In the genomic region with DNA sequence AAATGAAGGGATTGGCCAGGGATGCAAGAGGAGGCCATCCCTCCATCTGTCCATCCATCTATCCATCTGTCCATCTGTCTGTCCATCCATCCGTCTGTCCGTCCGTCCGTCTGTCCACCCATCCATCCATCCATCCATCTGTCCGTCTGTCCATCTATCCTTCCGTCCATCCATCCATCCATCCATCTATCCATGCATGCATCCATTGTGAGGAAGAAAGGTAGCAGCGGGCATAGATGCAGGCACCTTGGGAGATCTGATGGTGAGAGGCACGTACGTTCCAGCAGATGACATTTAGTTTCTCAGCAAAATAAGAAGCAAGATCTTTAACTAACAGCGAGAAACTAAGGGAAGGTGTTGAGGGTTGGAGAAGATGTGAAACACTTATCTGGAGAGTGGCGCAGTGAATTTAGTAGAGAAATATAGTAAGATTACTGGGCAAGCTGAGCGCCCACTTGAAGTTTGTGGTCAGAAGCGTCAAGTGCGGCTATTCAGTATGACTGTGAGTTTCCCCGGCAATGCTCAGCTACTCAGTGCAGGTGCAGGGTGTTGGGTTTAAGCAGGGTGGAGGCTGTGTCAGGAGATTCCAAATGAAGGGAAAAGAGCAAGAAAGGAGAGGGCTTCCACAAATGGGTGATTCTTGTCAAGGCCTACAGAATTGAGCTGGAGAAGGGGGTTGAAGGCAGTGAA, we compare ENCODE assay signal across 10 cellular contexts.
DNase-seq lines count a peak whose midpoint lies in the region; ATAC-seq lines count a peak whose summit lies in the region.
"Had no signal": no experiment of that assay in that cellular context is flagged by ENCODE, and none has a peak within 500 bp of the region (broad histone marks: within the 10 kb centered on the region; RNA-seq: fewer than 3 reads in every experiment).

No MANE protein-coding gene starts in this region.

- peaks cover 46% of the 10 kb centered on the region for H3K4me1 Mint-ChIP-seq in activated T-cell treated with anti-CD3 and anti-CD28 coated beads, Interleukin-2, amount 50 U/mL, for 24 hours (ENCODE audit: low read depth)

- ATAC-seq in HG02588 (IDR thresholded peaks at IDR 0.05; ENCODE audit: unreplicated experiment) (peak; percentile 48), HG02973 (IDR thresholded peaks at IDR 0.05; ENCODE audit: unreplicated experiment) (no peak)
- peak; percentile 81 for ATAC-seq in stimulated activated naive CD8-positive, alpha-beta T cell treated with anti-CD3 and anti-CD28 coated beads, Interleukin-15, Interleukin-2, amounts not matched to agents 100 U/mL and 50 U/mL, for 24 hours
- ATAC-seq: Right ventricle myocardium inferior had no signal

- H3K27me3 Mint-ChIP-seq in activated T-cell treated with anti-CD3 and anti-CD28 coated beads, Interleukin-2, amount 50 U/mL, for 24 hours, result no peaks in the 10 kb centered on the region

- H3K4me3 Mint-ChIP-seq in activated T-cell treated with anti-CD3 and anti-CD28 coated beads, Interleukin-2, amount 50 U/mL, for 24 hours, result no peak overlapping the region

- no peaks in the 10 kb centered on the region for H3K9me3 Mint-ChIP-seq in activated T-cell treated with anti-CD3 and anti-CD28 coated beads, Interleukin-2, amount 50 U/mL, for 24 hours

- H3K27ac Mint-ChIP-seq in activated T-cell treated with anti-CD3 and anti-CD28 coated beads, Interleukin-2, amount 50 U/mL, for 24 hours, result no peak overlapping the region

- peaks cover 6% of the 10 kb centered on the region for H3K36me3 Mint-ChIP-seq in activated T-cell treated with anti-CD3 and anti-CD28 coated beads, Interleukin-2, amount 50 U/mL, for 24 hours (ENCODE audit: low read depth)

- DNase-seq in activated T-cell treated with anti-CD3 and anti-CD28 coated beads, Interleukin-2, amount 50 U/mL, for 24 hours, result peak; percentile 37
- DNase-seq in activated T-cell treated with anti-CD3 and anti-CD28 coated beads, Interleukin-2, amount 50 U/mL, for 1 hour, result no peak
- DNase-seq in NCI-H187 treated with DMSO at 0.1 percent for 48 hours (lab: John Stamatoyannopoulos, UW), result peak; percentile 54
- DNase-seq in stimulated activated naive CD8-positive, alpha-beta T cell treated with anti-CD3 and anti-CD28 coated beads, Interleukin-15, Interleukin-2, amounts not matched to agents 100 U/mL and 50 U/mL, for 24 hours, result no peak
- DNase-seq in T-helper 9 cell, result no peak
- DNase-seq in kidney tubule cell (ENCODE audit: low spot score), result no peak
- DNase-seq: activated CD4-positive, alpha-beta T cell treated with anti-CD3 and anti-CD28 coated beads, Interleukin-2, amount 50 U/mL, for 1 hour had no signal

Comparison
In these comparisons a context has a peak if more than half of its experiments do, and no peak if none do; other contexts are left out.
1. DNase-seq: peak in activated T-cell treated with anti-CD3 and anti-CD28 coated beads, Interleukin-2, amount 50 U/mL, for 24 hours (single experiment) and NCI-H187 treated with DMSO at 0.1 percent for 48 hours (single experiment); none in activated T-cell treated with anti-CD3 and anti-CD28 coated beads, Interleukin-2, amount 50 U/mL, for 1 hour (single experiment), stimulated activated naive CD8-positive, alpha-beta T cell treated with anti-CD3 and anti-CD28 coated beads, Interleukin-15, Interleukin-2, amounts not matched to agents 100 U/mL and 50 U/mL, for 24 hours (single experiment), T-helper 9 cell (single experiment) and kidney tubule cell (single experiment).